In the genomic region with DNA sequence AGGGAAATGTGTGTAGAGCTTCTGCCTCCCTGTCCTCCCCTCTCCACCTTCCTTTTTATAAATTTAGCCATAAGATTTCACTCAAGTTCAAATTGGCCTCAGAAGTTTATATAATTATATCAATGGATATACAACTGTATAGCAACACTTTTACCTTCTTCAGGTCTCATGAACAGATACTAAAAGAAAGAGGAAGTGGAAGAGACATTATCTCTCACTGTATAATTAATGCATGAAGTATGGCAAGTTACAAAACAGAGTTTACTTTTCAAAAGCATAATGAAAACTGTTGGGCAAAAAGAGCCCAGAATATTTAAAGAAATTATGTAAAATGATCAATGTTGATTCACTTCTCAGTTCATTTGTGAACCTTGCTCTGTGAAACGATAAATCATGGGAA, we compare ENCODE assay signal across 29 cellular contexts.
"Had no signal": no experiment of that assay in that cellular context is flagged by ENCODE, and none has a peak within 500 bp of the region (broad histone marks: within the 10 kb centered on the region; RNA-seq: fewer than 3 reads in every experiment).

No MANE protein-coding gene starts in this region.

- ATAC-seq: effector memory CD8-positive, alpha-beta T cell; gastroesophageal sphincter; left cardiac atrium; left ventricle myocardium superior; pancreas; stimulated activated memory B cell treated with anti-CD40 and anti-IgM and Interleukin-4, amounts not matched to agents 10 μg/mL and 1 μg/mL and 100 μg/mL, for 72 hours had no signal

- H3K36me3 ChIP-seq: brain microvascular endothelial cell, gastroesophageal sphincter, pancreas, prostate gland, sigmoid colon, stomach, thyroid gland, upper lobe of left lung, vagina had no signal

- H3K4me3 ChIP-seq: gastroesophageal sphincter, pancreas, prostate gland, sigmoid colon, stomach, thyroid gland, upper lobe of left lung, vagina had no signal

- H3K27me3 ChIP-seq: brain microvascular endothelial cell, gastroesophageal sphincter, pancreas, sigmoid colon, stomach, thyroid gland, upper lobe of left lung, vagina had no signal

- H3K27ac ChIP-seq: brain microvascular endothelial cell, gastroesophageal sphincter, pancreas, prostate gland, sigmoid colon, stomach, thyroid gland, upper lobe of left lung, vagina had no signal

- H3K9me3 ChIP-seq: gastroesophageal sphincter, pancreas, prostate gland, sigmoid colon, stomach, thyroid gland, upper lobe of left lung, vagina had no signal

- DNase-seq: activated CD4-positive, alpha-beta memory T cell treated with anti-CD3 and anti-CD28 coated beads, Interleukin-2, amount 10 ng/mL, durations not matched to agents 7 days and 5 days; activated CD4-positive, alpha-beta T cell treated with anti-CD3 and anti-CD28 coated beads, Interleukin-2, amount 10 ng/mL, durations not matched to agents 7 days and 5 days; activated CD4-positive, CD25-positive, alpha-beta regulatory T cell treated with anti-CD3 and anti-CD28 coated beads, Interleukin-2, amount 50 U/mL, for 72 hours; activated CD8-positive, alpha-beta memory T cell treated with anti-CD3 and anti-CD28 coated beads, Interleukin-2, amount 50 U/mL, for 48 hours; activated gamma-delta T cell; activated naive CD4-positive, alpha-beta T cell treated with anti-CD3 and anti-CD28 coated beads, Interleukin-2, amount 50 U/mL, for 16 hours; activated T-cell treated with anti-CD3 and anti-CD28 coated beads, Interleukin-2, amount 50 U/mL, for 24 hours; amniotic stem cell; brain microvascular endothelial cell; cortex of kidney; effector memory CD8-positive, alpha-beta T cell; hippocampal formation; left cardiac atrium; left ventricle myocardium superior; naive B cell; nephron progenitor cell; pancreas; retina; sigmoid colon; small intestine; stimulated activated CD4-positive, alpha-beta T cell treated with anti-CD3 and anti-CD28 coated beads, Interleukin-4, amount 100 ng/mL, for 4 hours; stimulated activated CD8-positive, alpha-beta memory T cell treated with anti-CD3 and anti-CD28 coated beads, Interleukin-4, amount 100 ng/mL, for 48 hours; stomach; thyroid gland; upper lobe of left lung had no signal
